16 cellular contexts compared by ENCODE assay signal in genomic region chr2:3299130-3299529, GRCh38.
"Had no signal": no experiment of that assay in that cellular context is flagged by ENCODE, and none has a peak within 500 bp of the region (broad histone marks: within the 10 kb centered on the region; RNA-seq: fewer than 3 reads in every experiment).

No MANE protein-coding gene starts in this region.

- H3K4me2 ChIP-seq: smooth muscle cell had no signal

- H3K4me3 Mint-ChIP-seq: natural killer cell; stimulated activated memory B cell treated with anti-CD40 and anti-IgM and Interleukin-4, amounts not matched to agents 10 μg/mL and 1 μg/mL and 100 μg/mL, for 72 hours had no signal

- H3K9me3 ChIP-seq: adrenal gland, breast epithelium, prostate gland, right atrium auricular region, thoracic aorta had no signal

- H3K27me3 Mint-ChIP-seq: stimulated activated memory B cell treated with anti-CD40 and anti-IgM and Interleukin-4, amounts not matched to agents 10 μg/mL and 1 μg/mL and 100 μg/mL, for 72 hours had no signal

- H3K36me3 Mint-ChIP-seq: natural killer cell had no signal

- ATAC-seq: left ventricle myocardium superior; natural killer cell; stimulated activated memory B cell treated with anti-CD40 and anti-IgM and Interleukin-4, amounts not matched to agents 10 μg/mL and 1 μg/mL and 100 μg/mL, for 72 hours had no signal

- H3K4me3 ChIP-seq: adrenal gland, breast epithelium, prostate gland, right atrium auricular region, smooth muscle cell, thoracic aorta had no signal

- H3K36me3 ChIP-seq: adrenal gland, breast epithelium, prostate gland, right atrium auricular region, thoracic aorta had no signal

- H3K27ac ChIP-seq: breast epithelium, prostate gland, right atrium auricular region, thoracic aorta had no signal

- H3K27ac Mint-ChIP-seq: natural killer cell; stimulated activated memory B cell treated with anti-CD40 and anti-IgM and Interleukin-4, amounts not matched to agents 10 μg/mL and 1 μg/mL and 100 μg/mL, for 72 hours had no signal

- H3K27me3 ChIP-seq: adrenal gland, breast epithelium, right atrium auricular region had no signal

- DNase-seq: activated CD4-positive, alpha-beta T cell treated with anti-CD3 and anti-CD28 coated beads, Interleukin-2, amount 50 U/mL, for 48 hours; activated naive CD4-positive, alpha-beta T cell treated with anti-CD3 and anti-CD28 coated beads, Interleukin-2, amount 50 U/mL, for 16 hours; cerebellar nuclear complex; effector CD4-positive, alpha-beta T cell; kidney glomerular epithelial cell; mesenchymal stem cell; natural killer cell; stimulated activated CD4-positive, alpha-beta T cell treated with anti-CD3 and anti-CD28 coated beads, Interleukin-4, amount 100 ng/mL, for 24 hours had no signal

- H3K9me3 Mint-ChIP-seq: natural killer cell; stimulated activated memory B cell treated with anti-CD40 and anti-IgM and Interleukin-4, amounts not matched to agents 10 μg/mL and 1 μg/mL and 100 μg/mL, for 72 hours had no signal

- H3K4me1 ChIP-seq: breast epithelium had no signal
